ENCODE assay signal across 12 cellular contexts in genomic region chr1:243525085-243525487, GRCh38.
DNase-seq lines count a peak whose midpoint lies in the region; ATAC-seq and TF ChIP-seq lines count a peak whose summit lies in the region.
"Had no signal": no experiment of that assay in that cellular context is flagged by ENCODE, and none has a peak within 500 bp of the region (broad histone marks: within the 10 kb centered on the region; RNA-seq: fewer than 3 reads in every experiment).

No MANE protein-coding gene starts in this region.

- TF ChIP-seq EP300 in gastroesophageal sphincter (IDR thresholded peaks at IDR 0.05): no peak

- in situ Hi-C loops in HAP-1 (cut with MboI; ENCODE audit: low sequenced_read_pairs): no loop called here

- H3K27me3 Mint-ChIP-seq in osteocyte (ENCODE audit: unreplicated experiment): no peaks in the 10 kb centered on the region
- H3K27me3 Mint-ChIP-seq in CD4-positive, alpha-beta memory T cell: no peaks in the 10 kb centered on the region
- H3K27me3 Mint-ChIP-seq in CD4-positive, alpha-beta T cell: no peaks in the 10 kb centered on the region

- DNase-seq in EH (ENCODE audit: low read depth) (peak; percentile 89), RWPE1 (ENCODE audit: low spot score) (peak; percentile 17), epithelial cell of prostate (ENCODE audit: low read depth, low spot score) (no peak), osteocyte (ENCODE audit: extremely low spot score, unreplicated experiment) (no peak), HAP-1 (ENCODE audit: low spot score in 2 of 2) (no peak)
- no peak for DNase-seq in CD4-positive, alpha-beta memory T cell
- no peak for DNase-seq in CD4-positive, alpha-beta T cell
- DNase-seq: activated CD4-positive, alpha-beta T cell treated with anti-CD3 and anti-CD28 coated beads, Interleukin-2, amount 50 U/mL, for 1 hour; amygdala; NCI-H2171; SHP77 treated with DMSO at 0.1 percent for 48 hours had no signal

- intact Hi-C loops in CD4-positive, alpha-beta memory T cell (cut with micrococcal nuclease): no loop called here
- intact Hi-C loops in CD4-positive, alpha-beta T cell (cut with DNase I, micrococcal nuclease): no loop called here

- H3K4me1 ChIP-seq in gastroesophageal sphincter (peaks cover 0 to 33% (median 0%) of the 10 kb centered on the region in 3 donors), HAP-1 (0 out of 2 replicates have a peak, but pooled peaks cover 8% of the 10 kb centered on the region)
- no peaks in the 10 kb centered on the region for H3K4me1 ChIP-seq in CD4-positive, alpha-beta memory T cell (ENCODE audit: insufficient read depth, low read length)

- H3K9me3 Mint-ChIP-seq in osteocyte (ENCODE audit: unreplicated experiment): peaks cover 8% of the 10 kb centered on the region
- H3K9me3 Mint-ChIP-seq in CD4-positive, alpha-beta memory T cell: peaks cover 0 to 5% (median 0%) of the 10 kb centered on the region in 8 donors
- no peaks in the 10 kb centered on the region for H3K9me3 Mint-ChIP-seq in CD4-positive, alpha-beta T cell

- POLR2A ChIA-PET in RWPE1 (lab: Yijun Ruan, JAX; ENCODE audit: low non-redundant PET): no interaction called here
- POLR2A ChIA-PET in CD4-positive, alpha-beta memory T cell (lab: Charles Lee; ENCODE audit: partially characterized antibody): no interaction called here
- POLR2A ChIA-PET in CD4-positive, alpha-beta T cell (lab: Charles Lee): no interaction called here

- H3K27me3 ChIP-seq in gastroesophageal sphincter: no peaks in the 10 kb centered on the region
- H3K27me3 ChIP-seq in HAP-1 (ENCODE audit: low read depth): no peaks in the 10 kb centered on the region
- H3K27me3 ChIP-seq in CD4-positive, alpha-beta memory T cell (ENCODE audit: insufficient read depth, low read length): no peaks in the 10 kb centered on the region
- no peaks in the 10 kb centered on the region for H3K27me3 ChIP-seq in CD4-positive, alpha-beta T cell (ENCODE audit: control insufficient read depth, insufficient read depth, low read length)

- 28 to 37% methylated on average over 2 of the region's 2 CpGs for WGBS in gastroesophageal sphincter (ENCODE audit: low coverage in 1 of 2), 2 donors

- no peak overlapping the region for H3K4me3 Mint-ChIP-seq in osteocyte (ENCODE audit: unreplicated experiment)
- H3K4me3 Mint-ChIP-seq in CD4-positive, alpha-beta memory T cell: no peak overlapping the region
- H3K4me3 Mint-ChIP-seq in CD4-positive, alpha-beta T cell: no peak overlapping the region

- TF ChIP-seq CTCF in RWPE1 (conservative IDR thresholded peaks at IDR 0.05; ENCODE audit: low read depth) (no peak), osteocyte (IDR thresholded peaks at IDR 0.05) (no peak), gastroesophageal sphincter (IDR thresholded peaks at IDR 0.05) (no peak)
- TF ChIP-seq CTCF in CD4-positive, alpha-beta T cell (IDR thresholded peaks at IDR 0.05): no peak

- ATAC-seq in gastroesophageal sphincter: no peak
- no peak for ATAC-seq in CD4-positive, alpha-beta T cell (ENCODE audit: poor library complexity)

- CTCF ChIA-PET in RWPE1 (lab: Yijun Ruan, JAX): interaction anchor here (0.7 kb wide), 1 partner anchor 487 kb away, joined by 3 read pairs; no protein-coding TSS in a partner anchor
- CTCF ChIA-PET in CD4-positive, alpha-beta memory T cell (lab: Charles Lee; ENCODE audit: partially characterized antibody): no interaction called here
- CTCF ChIA-PET in CD4-positive, alpha-beta T cell (lab: Charles Lee): no interaction called here

- H3K36me3 ChIP-seq in gastroesophageal sphincter: no peaks in the 10 kb centered on the region
- no peaks in the 10 kb centered on the region for H3K36me3 ChIP-seq in HAP-1 (replicated peaks)
- H3K36me3 ChIP-seq in CD4-positive, alpha-beta memory T cell (ENCODE audit: insufficient read depth, low read length): no peaks in the 10 kb centered on the region

- no peak for TF ChIP-seq POLR2A in gastroesophageal sphincter (IDR thresholded peaks at IDR 0.05)

- no peaks in the 10 kb centered on the region for H3K9me3 ChIP-seq in gastroesophageal sphincter
- H3K9me3 ChIP-seq in HAP-1: no peaks in the 10 kb centered on the region
- no peaks in the 10 kb centered on the region for H3K9me3 ChIP-seq in CD4-positive, alpha-beta memory T cell (ENCODE audit: control insufficient read depth in 1 of 2, low read length in 2 of 2)
- H3K9me3 ChIP-seq in CD4-positive, alpha-beta T cell (ENCODE audit: control insufficient read depth, low read length): no peaks in the 10 kb centered on the region

- H3K27ac ChIP-seq in RWPE1 (no peak overlapping the region), epithelial cell of prostate (peak overlapping the region; percentile 3), gastroesophageal sphincter (no peak overlapping the region)
- no peak overlapping the region for H3K27ac ChIP-seq in CD4-positive, alpha-beta memory T cell (ENCODE audit: low read depth, low read length)
- no peak overlapping the region for H3K27ac ChIP-seq in CD4-positive, alpha-beta T cell (ENCODE audit: low read depth, low read length)

- peaks cover 11% of the 10 kb centered on the region for H3K36me3 Mint-ChIP-seq in osteocyte (ENCODE audit: unreplicated experiment)
- peaks cover 32 to 60% of the 10 kb centered on the region in 2 donors for H3K36me3 Mint-ChIP-seq in CD4-positive, alpha-beta memory T cell
- peaks cover 51% of the 10 kb centered on the region for H3K36me3 Mint-ChIP-seq in CD4-positive, alpha-beta T cell (ENCODE audit: low read depth)

- peaks cover 25% of the 10 kb centered on the region for H3K4me1 Mint-ChIP-seq in osteocyte (ENCODE audit: unreplicated experiment)
- H3K4me1 Mint-ChIP-seq in CD4-positive, alpha-beta memory T cell: peaks cover 0 to 22% (median 6%) of the 10 kb centered on the region in 4 donors
- peaks cover 12% of the 10 kb centered on the region for H3K4me1 Mint-ChIP-seq in CD4-positive, alpha-beta T cell (ENCODE audit: low read depth)

- H3K4me3 ChIP-seq in gastroesophageal sphincter (no peak overlapping the region), HAP-1 (no peak overlapping the region)
- no peak overlapping the region for H3K4me3 ChIP-seq in CD4-positive, alpha-beta memory T cell (ENCODE audit: low read length in 2 of 2)

- peak overlapping the region; percentile 75 for H3K27ac Mint-ChIP-seq in osteocyte (ENCODE audit: unreplicated experiment)
- H3K27ac Mint-ChIP-seq in CD4-positive, alpha-beta memory T cell: peak overlapping the region in 2 of 7 donors; percentile 14
- no peak overlapping the region for H3K27ac Mint-ChIP-seq in CD4-positive, alpha-beta T cell

Comparison
In these comparisons a context has a peak if more than half of its experiments do, and no peak if none do; other contexts are left out.
1. DNase-seq: peak in EH (single experiment) and RWPE1 (single experiment); none in epithelial cell of prostate (single experiment), osteocyte (single experiment), HAP-1 (0 of 2), CD4-positive, alpha-beta memory T cell (0 of 5) and CD4-positive, alpha-beta T cell (0 of 10).